Comparison of ENCODE assay signal across 21 cellular contexts in the genomic region with DNA sequence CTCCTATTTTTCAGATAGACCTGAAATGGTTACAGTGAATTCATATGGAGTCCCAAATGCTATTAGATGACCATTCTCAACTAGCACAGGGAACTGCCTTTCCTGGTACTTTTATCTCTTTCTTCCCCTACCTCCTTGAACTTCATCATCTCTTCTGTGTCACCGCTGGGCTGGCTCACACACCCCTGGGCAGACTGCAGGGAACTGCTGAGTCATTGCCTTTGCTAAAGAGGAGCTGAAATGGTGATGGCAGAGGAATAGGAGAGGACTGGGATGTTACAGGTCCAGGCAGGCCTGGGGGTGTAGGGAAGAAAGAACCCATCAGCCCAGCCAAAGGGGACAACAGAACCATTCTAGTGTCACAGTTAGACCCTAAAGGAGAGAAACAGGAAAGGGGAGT.
DNase-seq lines count a peak whose midpoint lies in the region; ATAC-seq and TF ChIP-seq lines count a peak whose summit lies in the region.
"Had no signal": no experiment of that assay in that cellular context is flagged by ENCODE, and none has a peak within 500 bp of the region (broad histone marks: within the 10 kb centered on the region; RNA-seq: fewer than 3 reads in every experiment).

No MANE protein-coding gene starts in this region.

- peaks cover 40 to 45% of the 10 kb centered on the region in 2 experiments for H3K4me1 Mint-ChIP-seq in H9
- H3K4me1 Mint-ChIP-seq: activated B cell treated with CpG ODN at 0.5 μM for 24 hours; B cell; IgD-negative memory B cell; stimulated activated naive B cell treated with anti-CD40 and anti-IgM and Interleukin-4, amounts not matched to agents 10 μg/mL and 1 μg/mL and 100 μg/mL, for 72 hours had no signal

- peaks cover 17% of the 10 kb centered on the region for H3K4me1 ChIP-seq in H9 (ENCODE audit: insufficient read depth, low read length)
- H3K4me1 ChIP-seq: upper lobe of left lung had no signal

- no peak overlapping the region for H3K14ac ChIP-seq in H9 (ENCODE audit: insufficient read depth, low read length)

- H3K18ac ChIP-seq in H9 (ENCODE audit: insufficient read length, low read depth, low read length) = no peak overlapping the region

- no peak overlapping the region for H2AK5ac ChIP-seq in H9 (ENCODE audit: insufficient read length, low read length)

- H3K79me1 ChIP-seq in H9 (ENCODE audit: insufficient read depth, low read depth, low read length, poor library complexity, severe bottlenecking) = no peaks in the 10 kb centered on the region

- H3K4me3 Mint-ChIP-seq in H9 = no peak overlapping the region; a peak in 1 of 5 replicates
- H3K4me3 Mint-ChIP-seq: activated B cell treated with CpG ODN at 0.5 μM for 24 hours; B cell; brain; stimulated activated naive B cell treated with anti-CD40 and anti-IgM and Interleukin-4, amounts not matched to agents 10 μg/mL and 1 μg/mL and 100 μg/mL, for 72 hours had no signal

- no peak for ATAC-seq in GM21786 (IDR thresholded peaks at IDR 0.05; ENCODE audit: unreplicated experiment)
- ATAC-seq: stimulated activated naive B cell treated with anti-CD40 and anti-IgM and Interleukin-4, amounts not matched to agents 10 μg/mL and 1 μg/mL and 100 μg/mL, for 72 hours had no signal

- DNase-seq in AG20443 (ENCODE audit: low spot score) (peak; percentile 23), H9 (no peak), astrocyte of the hippocampus (ENCODE audit: low read depth, low spot score) (peak; percentile 22), iris pigment epithelial cell (ENCODE audit: low read depth) (peak; percentile 65), hepatic stellate cell (ENCODE audit: low spot score) (no peak), UCSD-AML1 (lab: John Stamatoyannopoulos, UW; ENCODE audit: unreplicated experiment) (no peak), activated T-cell treated with anti-CD3 and anti-CD28 coated beads for 4 hours (no peak)
- DNase-seq: activated B cell treated with CpG ODN at 0.5 μM for 24 hours; activated CD8-positive, alpha-beta memory T cell treated with anti-CD3 and anti-CD28 coated beads, Interleukin-2, amount 50 U/mL, for 4 hours; activated naive CD4-positive, alpha-beta T cell; DMS79 treated with DMSO at 0.1 percent for 48 hours; foreskin fibroblast; NCI-H1105 treated with DMSO at 0.1 percent for 48 hours; NCI-H446; small intestine; stimulated activated naive B cell treated with anti-CD40 and anti-IgM and Interleukin-4, amounts not matched to agents 10 μg/mL and 1 μg/mL and 100 μg/mL, for 72 hours; upper lobe of left lung had no signal

- H3K23ac ChIP-seq in H9 (ENCODE audit: insufficient read length, low read depth, low read length) = no peak overlapping the region

- H3K79me2 ChIP-seq in H9 (ENCODE audit: insufficient read depth, low read length) = no peaks in the 10 kb centered on the region

- H3T11ph ChIP-seq in H9 (ENCODE audit: low read length) = no peak overlapping the region

- no peaks in the 10 kb centered on the region for H3K27me3 ChIP-seq in H9 (ENCODE audit: insufficient read depth, low read length)
- H3K27me3 ChIP-seq: upper lobe of left lung had no signal

- H3K27ac ChIP-seq in H9 (ENCODE audit: insufficient read length, low read depth, low read length) = no peak overlapping the region
- H3K27ac ChIP-seq: upper lobe of left lung had no signal

- peak overlapping the region; percentile 57 for H4K5ac ChIP-seq in H9 (ENCODE audit: insufficient read length, low read depth, low read length)

- H4K20me1 ChIP-seq in H9 (ENCODE audit: control insufficient read depth, insufficient read depth, insufficient read length) = no peaks in the 10 kb centered on the region

- no peaks in the 10 kb centered on the region for H3K9me3 Mint-ChIP-seq in H9
- H3K9me3 Mint-ChIP-seq: activated B cell treated with CpG ODN at 0.5 μM for 24 hours; brain; stimulated activated naive B cell treated with anti-CD40 and anti-IgM and Interleukin-4, amounts not matched to agents 10 μg/mL and 1 μg/mL and 100 μg/mL, for 72 hours had no signal

- H2BK12ac ChIP-seq in H9 (ENCODE audit: insufficient read length, low read depth, low read length) = no peak overlapping the region

- no CpG with 5 or more reads among the region's 1 CpG for WGBS in H9 (ENCODE audit: extremely low coverage, insufficient read length, low lambda C conversion rate)

- no peaks in the 10 kb centered on the region for H3K27me3 Mint-ChIP-seq in H9 (ENCODE audit: low read depth)
- H3K27me3 Mint-ChIP-seq: activated B cell treated with CpG ODN at 0.5 μM for 24 hours; B cell; brain; stimulated activated naive B cell treated with anti-CD40 and anti-IgM and Interleukin-4, amounts not matched to agents 10 μg/mL and 1 μg/mL and 100 μg/mL, for 72 hours had no signal

- H2BK15ac ChIP-seq in H9 (ENCODE audit: low read depth, low read length) = no peak overlapping the region

- no peaks in the 10 kb centered on the region for H3K36me3 Mint-ChIP-seq in H9 (ENCODE audit: insufficient read depth in 1 of 3, low read depth in 3 of 3)
- H3K36me3 Mint-ChIP-seq: brain; IgD-negative memory B cell; stimulated activated naive B cell treated with anti-CD40 and anti-IgM and Interleukin-4, amounts not matched to agents 10 μg/mL and 1 μg/mL and 100 μg/mL, for 72 hours had no signal

- no peak overlapping the region for H4K8ac ChIP-seq in H9 (replicated peaks; ENCODE audit: insufficient read length, low read depth, low read length)

- no peak overlapping the region for H4K91ac ChIP-seq in H9 (ENCODE audit: insufficient read length, low read depth, low read length)

- H3K9me3 ChIP-seq in H9 (ENCODE audit: control insufficient read depth, low read depth, low read length) = no peaks in the 10 kb centered on the region
- H3K9me3 ChIP-seq: upper lobe of left lung had no signal

- H3K56ac ChIP-seq in H9 (ENCODE audit: insufficient read length, low read depth, low read length) = no peak overlapping the region

- H2BK120ac ChIP-seq in H9 (ENCODE audit: low read depth, low read length, poor library complexity, severe bottlenecking) = no peak overlapping the region

- no peak overlapping the region for H3K4me2 ChIP-seq in H9 (ENCODE audit: insufficient read depth, insufficient read length, low read length)

- H3K9ac ChIP-seq in H9 (ENCODE audit: extremely low read depth, insufficient read length, low read length) = no peak overlapping the region

- no peak overlapping the region for H2AFZ ChIP-seq in H9 (ENCODE audit: low read length)

- H3K23me2 ChIP-seq in H9 (ENCODE audit: insufficient read length, low read depth, low read length, poor library complexity, severe bottlenecking) = no peaks in the 10 kb centered on the region

- H2BK5ac ChIP-seq in H9 (ENCODE audit: insufficient read length, low read length) = no peak overlapping the region

- no peak overlapping the region for H2BK20ac ChIP-seq in H9 (ENCODE audit: low read depth, low read length, poor library complexity, severe bottlenecking)

- H3K27ac Mint-ChIP-seq in H9 = peak overlapping the region; percentile 11 to 90 (median 60); a peak in 6 of 7 replicates
- H3K27ac Mint-ChIP-seq: activated B cell treated with CpG ODN at 0.5 μM for 24 hours; B cell; brain; IgD-negative memory B cell; stimulated activated naive B cell treated with anti-CD40 and anti-IgM and Interleukin-4, amounts not matched to agents 10 μg/mL and 1 μg/mL and 100 μg/mL, for 72 hours had no signal

- TF ChIP-seq CTCF in H9 (conservative IDR thresholded peaks at IDR 0.05) = no peak

- no peak overlapping the region for H3K4ac ChIP-seq in H9 (ENCODE audit: low read depth, low read length)

Comparison
In these comparisons a context has a peak if more than half of its experiments do, and no peak if none do; other contexts are left out.
1. DNase-seq: peak in AG20443 (single experiment), astrocyte of the hippocampus (single experiment) and iris pigment epithelial cell (single experiment); none in H9 (single experiment), hepatic stellate cell (single experiment), UCSD-AML1 (single experiment) and activated T-cell treated with anti-CD3 and anti-CD28 coated beads for 4 hours (single experiment).